2 cellular contexts compared by ENCODE assay signal in the genomic region with DNA sequence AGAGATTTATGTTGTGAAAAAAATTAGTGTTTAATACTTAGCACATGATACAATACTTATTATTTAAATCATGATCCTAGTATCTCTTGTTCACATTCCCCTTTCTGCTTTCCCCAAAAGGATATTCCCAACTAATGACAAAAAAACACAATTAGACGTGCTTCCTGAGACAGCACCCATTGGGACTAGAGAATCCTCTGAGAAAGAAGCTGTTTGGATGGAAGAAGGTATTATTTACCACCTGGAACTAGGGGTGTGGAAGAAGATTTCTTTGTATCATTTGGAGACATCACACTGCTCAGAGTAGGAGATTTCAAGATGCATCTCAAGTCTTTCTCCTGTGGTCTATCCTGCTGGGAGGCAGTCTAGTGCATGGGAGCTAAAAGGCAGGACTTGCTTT.
TF ChIP-seq lines count a peak whose summit lies in the region.

A gene with protein sequence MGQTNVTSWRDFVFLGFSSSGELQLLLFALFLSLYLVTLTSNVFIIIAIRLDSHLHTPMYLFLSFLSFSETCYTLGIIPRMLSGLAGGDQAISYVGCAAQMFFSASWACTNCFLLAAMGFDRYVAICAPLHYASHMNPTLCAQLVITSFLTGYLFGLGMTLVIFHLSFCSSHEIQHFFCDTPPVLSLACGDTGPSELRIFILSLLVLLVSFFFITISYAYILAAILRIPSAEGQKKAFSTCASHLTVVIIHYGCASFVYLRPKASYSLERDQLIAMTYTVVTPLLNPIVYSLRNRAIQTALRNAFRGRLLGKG (plus strand): TSS at position 301 of the 400 bp plus-strand sequence. CDS start 1,171 bp downstream, outside the sequence.

TF ChIP-seq in GM23338, 12 proteins besides CTCF, POLR2A, EP300 and RAD21 (continues in another document):
- TF ChIP-seq JUNB (IDR thresholded peaks at IDR 0.05; ENCODE audit: unreplicated experiment) (no peak), EZH2 (IDR thresholded peaks at IDR 0.05; ENCODE audit: low read depth, unreplicated experiment) (no peak), ZNF114 (CRISPR knock-in tag; IDR thresholded peaks at IDR 0.05) (no peak), CREB1 (CRISPR knock-in tag; IDR thresholded peaks at IDR 0.05; ENCODE audit: low read depth) (no peak), STAT1 (IDR thresholded peaks at IDR 0.05; ENCODE audit: unreplicated experiment) (no peak), EZH2phosphoT487 (IDR thresholded peaks at IDR 0.05; ENCODE audit: unreplicated experiment) (no peak), NANOG (IDR thresholded peaks at IDR 0.05; ENCODE audit: borderline replicate concordance) (no peak), POLR2AphosphoS5 (IDR thresholded peaks at IDR 0.05; ENCODE audit: low read depth) (no peak), ZNF331 (CRISPR knock-in tag; IDR thresholded peaks at IDR 0.05; ENCODE audit: low read depth) (no peak)
- TF ChIP-seq, protein P1, sequence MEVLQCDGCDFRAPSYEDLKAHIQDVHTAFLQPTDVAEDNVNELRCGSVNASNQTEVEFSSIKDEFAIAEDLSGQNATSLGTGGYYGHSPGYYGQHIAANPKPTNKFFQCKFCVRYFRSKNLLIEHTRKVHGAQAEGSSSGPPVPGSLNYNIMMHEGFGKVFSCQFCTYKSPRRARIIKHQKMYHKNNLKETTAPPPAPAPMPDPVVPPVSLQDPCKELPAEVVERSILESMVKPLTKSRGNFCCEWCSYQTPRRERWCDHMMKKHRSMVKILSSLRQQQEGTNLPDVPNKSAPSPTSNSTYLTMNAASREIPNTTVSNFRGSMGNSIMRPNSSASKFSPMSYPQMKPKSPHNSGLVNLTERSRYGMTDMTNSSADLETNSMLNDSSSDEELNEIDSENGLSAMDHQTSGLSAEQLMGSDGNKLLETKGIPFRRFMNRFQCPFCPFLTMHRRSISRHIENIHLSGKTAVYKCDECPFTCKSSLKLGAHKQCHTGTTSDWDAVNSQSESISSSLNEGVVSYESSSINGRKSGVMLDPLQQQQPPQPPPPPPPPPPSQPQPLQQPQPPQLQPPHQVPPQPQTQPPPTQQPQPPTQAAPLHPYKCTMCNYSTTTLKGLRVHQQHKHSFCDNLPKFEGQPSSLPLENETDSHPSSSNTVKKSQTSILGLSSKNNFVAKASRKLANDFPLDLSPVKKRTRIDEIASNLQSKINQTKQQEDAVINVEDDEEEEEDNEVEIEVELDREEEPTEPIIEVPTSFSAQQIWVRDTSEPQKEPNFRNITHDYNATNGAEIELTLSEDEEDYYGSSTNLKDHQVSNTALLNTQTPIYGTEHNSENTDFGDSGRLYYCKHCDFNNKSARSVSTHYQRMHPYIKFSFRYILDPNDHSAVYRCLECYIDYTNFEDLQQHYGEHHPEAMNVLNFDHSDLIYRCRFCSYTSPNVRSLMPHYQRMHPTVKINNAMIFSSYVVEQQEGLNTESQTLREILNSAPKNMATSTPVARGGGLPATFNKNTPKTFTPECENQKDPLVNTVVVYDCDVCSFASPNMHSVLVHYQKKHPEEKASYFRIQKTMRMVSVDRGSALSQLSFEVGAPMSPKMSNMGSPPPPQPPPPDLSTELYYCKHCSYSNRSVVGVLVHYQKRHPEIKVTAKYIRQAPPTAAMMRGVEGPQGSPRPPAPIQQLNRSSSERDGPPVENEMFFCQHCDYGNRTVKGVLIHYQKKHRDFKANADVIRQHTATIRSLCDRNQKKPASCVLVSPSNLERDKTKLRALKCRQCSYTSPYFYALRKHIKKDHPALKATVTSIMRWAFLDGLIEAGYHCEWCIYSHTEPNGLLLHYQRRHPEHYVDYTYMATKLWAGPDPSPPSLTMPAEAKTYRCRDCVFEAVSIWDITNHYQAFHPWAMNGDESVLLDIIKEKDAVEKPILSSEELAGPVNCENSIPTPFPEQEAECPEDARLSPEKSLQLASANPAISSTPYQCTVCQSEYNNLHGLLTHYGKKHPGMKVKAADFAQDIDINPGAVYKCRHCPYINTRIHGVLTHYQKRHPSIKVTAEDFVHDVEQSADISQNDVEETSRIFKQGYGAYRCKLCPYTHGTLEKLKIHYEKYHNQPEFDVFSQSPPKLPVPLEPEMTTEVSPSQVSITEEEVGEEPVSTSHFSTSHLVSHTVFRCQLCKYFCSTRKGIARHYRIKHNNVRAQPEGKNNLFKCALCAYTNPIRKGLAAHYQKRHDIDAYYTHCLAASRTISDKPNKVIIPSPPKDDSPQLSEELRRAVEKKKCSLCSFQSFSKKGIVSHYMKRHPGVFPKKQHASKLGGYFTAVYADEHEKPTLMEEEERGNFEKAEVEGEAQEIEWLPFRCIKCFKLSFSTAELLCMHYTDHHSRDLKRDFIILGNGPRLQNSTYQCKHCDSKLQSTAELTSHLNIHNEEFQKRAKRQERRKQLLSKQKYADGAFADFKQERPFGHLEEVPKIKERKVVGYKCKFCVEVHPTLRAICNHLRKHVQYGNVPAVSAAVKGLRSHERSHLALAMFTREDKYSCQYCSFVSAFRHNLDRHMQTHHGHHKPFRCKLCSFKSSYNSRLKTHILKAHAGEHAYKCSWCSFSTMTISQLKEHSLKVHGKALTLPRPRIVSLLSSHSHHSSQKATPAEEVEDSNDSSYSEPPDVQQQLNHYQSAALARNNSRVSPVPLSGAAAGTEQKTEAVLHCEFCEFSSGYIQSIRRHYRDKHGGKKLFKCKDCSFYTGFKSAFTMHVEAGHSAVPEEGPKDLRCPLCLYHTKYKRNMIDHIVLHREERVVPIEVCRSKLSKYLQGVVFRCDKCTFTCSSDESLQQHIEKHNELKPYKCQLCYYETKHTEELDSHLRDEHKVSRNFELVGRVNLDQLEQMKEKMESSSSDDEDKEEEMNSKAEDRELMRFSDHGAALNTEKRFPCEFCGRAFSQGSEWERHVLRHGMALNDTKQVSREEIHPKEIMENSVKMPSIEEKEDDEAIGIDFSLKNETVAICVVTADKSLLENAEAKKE (CRISPR knock-in tag; IDR thresholded peaks at IDR 0.05), result no peak
- TF ChIP-seq, protein P2, sequence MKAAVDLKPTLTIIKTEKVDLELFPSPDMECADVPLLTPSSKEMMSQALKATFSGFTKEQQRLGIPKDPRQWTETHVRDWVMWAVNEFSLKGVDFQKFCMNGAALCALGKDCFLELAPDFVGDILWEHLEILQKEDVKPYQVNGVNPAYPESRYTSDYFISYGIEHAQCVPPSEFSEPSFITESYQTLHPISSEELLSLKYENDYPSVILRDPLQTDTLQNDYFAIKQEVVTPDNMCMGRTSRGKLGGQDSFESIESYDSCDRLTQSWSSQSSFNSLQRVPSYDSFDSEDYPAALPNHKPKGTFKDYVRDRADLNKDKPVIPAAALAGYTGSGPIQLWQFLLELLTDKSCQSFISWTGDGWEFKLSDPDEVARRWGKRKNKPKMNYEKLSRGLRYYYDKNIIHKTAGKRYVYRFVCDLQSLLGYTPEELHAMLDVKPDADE (IDR thresholded peaks at IDR 0.05), result no peak

TF ChIP-seq in H1, 55 proteins besides CTCF, POLR2A, EP300 and RAD21:
- no peak for TF ChIP-seq SIN3A (conservative IDR thresholded peaks at IDR 0.05 in 1 of 2, IDR thresholded peaks at IDR 0.05 in 1 of 2; ENCODE audit: low read depth in 1 of 2, low read length in 2 of 2)
- no peak for TF ChIP-seq ZNF274 (IDR thresholded peaks at IDR 0.05; ENCODE audit: borderline replicate concordance, extremely low read depth, low read length)
- no peak for TF ChIP-seq E2F6 (IDR thresholded peaks at IDR 0.05)
- no peak for TF ChIP-seq TBP (IDR thresholded peaks at IDR 0.05; ENCODE audit: low read depth, low read length)
- TF ChIP-seq, protein P3, sequence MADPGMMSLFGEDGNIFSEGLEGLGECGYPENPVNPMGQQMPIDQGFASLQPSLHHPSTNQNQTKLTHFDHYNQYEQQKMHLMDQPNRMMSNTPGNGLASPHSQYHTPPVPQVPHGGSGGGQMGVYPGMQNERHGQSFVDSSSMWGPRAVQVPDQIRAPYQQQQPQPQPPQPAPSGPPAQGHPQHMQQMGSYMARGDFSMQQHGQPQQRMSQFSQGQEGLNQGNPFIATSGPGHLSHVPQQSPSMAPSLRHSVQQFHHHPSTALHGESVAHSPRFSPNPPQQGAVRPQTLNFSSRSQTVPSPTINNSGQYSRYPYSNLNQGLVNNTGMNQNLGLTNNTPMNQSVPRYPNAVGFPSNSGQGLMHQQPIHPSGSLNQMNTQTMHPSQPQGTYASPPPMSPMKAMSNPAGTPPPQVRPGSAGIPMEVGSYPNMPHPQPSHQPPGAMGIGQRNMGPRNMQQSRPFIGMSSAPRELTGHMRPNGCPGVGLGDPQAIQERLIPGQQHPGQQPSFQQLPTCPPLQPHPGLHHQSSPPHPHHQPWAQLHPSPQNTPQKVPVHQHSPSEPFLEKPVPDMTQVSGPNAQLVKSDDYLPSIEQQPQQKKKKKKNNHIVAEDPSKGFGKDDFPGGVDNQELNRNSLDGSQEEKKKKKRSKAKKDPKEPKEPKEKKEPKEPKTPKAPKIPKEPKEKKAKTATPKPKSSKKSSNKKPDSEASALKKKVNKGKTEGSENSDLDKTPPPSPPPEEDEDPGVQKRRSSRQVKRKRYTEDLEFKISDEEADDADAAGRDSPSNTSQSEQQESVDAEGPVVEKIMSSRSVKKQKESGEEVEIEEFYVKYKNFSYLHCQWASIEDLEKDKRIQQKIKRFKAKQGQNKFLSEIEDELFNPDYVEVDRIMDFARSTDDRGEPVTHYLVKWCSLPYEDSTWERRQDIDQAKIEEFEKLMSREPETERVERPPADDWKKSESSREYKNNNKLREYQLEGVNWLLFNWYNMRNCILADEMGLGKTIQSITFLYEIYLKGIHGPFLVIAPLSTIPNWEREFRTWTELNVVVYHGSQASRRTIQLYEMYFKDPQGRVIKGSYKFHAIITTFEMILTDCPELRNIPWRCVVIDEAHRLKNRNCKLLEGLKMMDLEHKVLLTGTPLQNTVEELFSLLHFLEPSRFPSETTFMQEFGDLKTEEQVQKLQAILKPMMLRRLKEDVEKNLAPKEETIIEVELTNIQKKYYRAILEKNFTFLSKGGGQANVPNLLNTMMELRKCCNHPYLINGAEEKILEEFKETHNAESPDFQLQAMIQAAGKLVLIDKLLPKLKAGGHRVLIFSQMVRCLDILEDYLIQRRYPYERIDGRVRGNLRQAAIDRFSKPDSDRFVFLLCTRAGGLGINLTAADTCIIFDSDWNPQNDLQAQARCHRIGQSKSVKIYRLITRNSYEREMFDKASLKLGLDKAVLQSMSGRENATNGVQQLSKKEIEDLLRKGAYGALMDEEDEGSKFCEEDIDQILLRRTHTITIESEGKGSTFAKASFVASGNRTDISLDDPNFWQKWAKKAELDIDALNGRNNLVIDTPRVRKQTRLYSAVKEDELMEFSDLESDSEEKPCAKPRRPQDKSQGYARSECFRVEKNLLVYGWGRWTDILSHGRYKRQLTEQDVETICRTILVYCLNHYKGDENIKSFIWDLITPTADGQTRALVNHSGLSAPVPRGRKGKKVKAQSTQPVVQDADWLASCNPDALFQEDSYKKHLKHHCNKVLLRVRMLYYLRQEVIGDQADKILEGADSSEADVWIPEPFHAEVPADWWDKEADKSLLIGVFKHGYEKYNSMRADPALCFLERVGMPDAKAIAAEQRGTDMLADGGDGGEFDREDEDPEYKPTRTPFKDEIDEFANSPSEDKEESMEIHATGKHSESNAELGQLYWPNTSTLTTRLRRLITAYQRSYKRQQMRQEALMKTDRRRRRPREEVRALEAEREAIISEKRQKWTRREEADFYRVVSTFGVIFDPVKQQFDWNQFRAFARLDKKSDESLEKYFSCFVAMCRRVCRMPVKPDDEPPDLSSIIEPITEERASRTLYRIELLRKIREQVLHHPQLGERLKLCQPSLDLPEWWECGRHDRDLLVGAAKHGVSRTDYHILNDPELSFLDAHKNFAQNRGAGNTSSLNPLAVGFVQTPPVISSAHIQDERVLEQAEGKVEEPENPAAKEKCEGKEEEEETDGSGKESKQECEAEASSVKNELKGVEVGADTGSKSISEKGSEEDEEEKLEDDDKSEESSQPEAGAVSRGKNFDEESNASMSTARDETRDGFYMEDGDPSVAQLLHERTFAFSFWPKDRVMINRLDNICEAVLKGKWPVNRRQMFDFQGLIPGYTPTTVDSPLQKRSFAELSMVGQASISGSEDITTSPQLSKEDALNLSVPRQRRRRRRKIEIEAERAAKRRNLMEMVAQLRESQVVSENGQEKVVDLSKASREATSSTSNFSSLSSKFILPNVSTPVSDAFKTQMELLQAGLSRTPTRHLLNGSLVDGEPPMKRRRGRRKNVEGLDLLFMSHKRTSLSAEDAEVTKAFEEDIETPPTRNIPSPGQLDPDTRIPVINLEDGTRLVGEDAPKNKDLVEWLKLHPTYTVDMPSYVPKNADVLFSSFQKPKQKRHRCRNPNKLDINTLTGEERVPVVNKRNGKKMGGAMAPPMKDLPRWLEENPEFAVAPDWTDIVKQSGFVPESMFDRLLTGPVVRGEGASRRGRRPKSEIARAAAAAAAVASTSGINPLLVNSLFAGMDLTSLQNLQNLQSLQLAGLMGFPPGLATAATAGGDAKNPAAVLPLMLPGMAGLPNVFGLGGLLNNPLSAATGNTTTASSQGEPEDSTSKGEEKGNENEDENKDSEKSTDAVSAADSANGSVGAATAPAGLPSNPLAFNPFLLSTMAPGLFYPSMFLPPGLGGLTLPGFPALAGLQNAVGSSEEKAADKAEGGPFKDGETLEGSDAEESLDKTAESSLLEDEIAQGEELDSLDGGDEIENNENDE (IDR thresholded peaks at IDR 0.05; ENCODE audit: insufficient replicate concordance, low read length), result no peak
- TF ChIP-seq SAP30 (IDR thresholded peaks at IDR 0.05; ENCODE audit: insufficient read depth, insufficient replicate concordance, low read length), result no peak
- TF ChIP-seq NRF1 (IDR thresholded peaks at IDR 0.05; ENCODE audit: low read depth, low read length), result no peak
- TF ChIP-seq KDM5A (IDR thresholded peaks at IDR 0.05; ENCODE audit: low read length), result no peak
- TF ChIP-seq GTF2F1 (IDR thresholded peaks at IDR 0.05; ENCODE audit: borderline replicate concordance, low read depth, low read length), result no peak
